ENCODE assay signal across 19 cellular contexts in the genomic region with DNA sequence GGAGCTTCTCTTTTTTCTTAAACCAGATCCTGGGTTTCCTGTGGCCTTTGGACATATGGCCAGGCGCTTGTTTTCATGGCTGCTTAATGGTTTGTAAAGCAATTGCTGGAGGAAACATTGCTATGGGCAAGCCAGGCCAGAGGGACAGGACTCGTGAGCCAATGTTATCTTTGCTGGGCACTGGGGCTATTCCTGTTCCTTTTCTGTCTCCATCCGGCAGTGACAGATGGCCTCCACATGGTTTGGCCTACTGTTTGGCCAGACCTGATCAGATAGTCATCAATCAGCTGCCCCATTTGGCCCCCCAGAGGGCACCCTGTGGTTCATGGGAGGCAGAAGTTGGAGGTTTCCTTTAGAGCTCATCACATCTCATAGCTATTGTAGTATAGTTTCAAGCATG.
DNase-seq lines count a peak whose midpoint lies in the region; ATAC-seq and TF ChIP-seq lines count a peak whose summit lies in the region.
"Had no signal": no experiment of that assay in that cellular context is flagged by ENCODE, and none has a peak within 500 bp of the region (broad histone marks: within the 10 kb centered on the region; RNA-seq: fewer than 3 reads in every experiment).

No MANE protein-coding gene starts in this region.

- H3K27ac ChIP-seq in CD4-positive, alpha-beta memory T cell (ENCODE audit: low read depth, low read length) = no peak overlapping the region
- H3K27ac ChIP-seq: RWPE1, SJSA1 had no signal

- no peaks in the 10 kb centered on the region for H3K36me3 ChIP-seq in CD4-positive, alpha-beta memory T cell (ENCODE audit: insufficient read depth, low read length)
- H3K36me3 ChIP-seq: SJSA1 had no signal

- peaks cover 66% of the 10 kb centered on the region for H3K4me1 Mint-ChIP-seq in nephron progenitor cell
- no peaks in the 10 kb centered on the region for H3K4me1 Mint-ChIP-seq in CD4-positive, alpha-beta memory T cell
- H3K4me1 Mint-ChIP-seq: GM23338, IgD-negative memory B cell had no signal

- H3K9me3 Mint-ChIP-seq in nephron progenitor cell = no peaks in the 10 kb centered on the region
- peaks cover 0 to 3% (median 0%) of the 10 kb centered on the region in 8 donors for H3K9me3 Mint-ChIP-seq in CD4-positive, alpha-beta memory T cell
- H3K9me3 Mint-ChIP-seq: GM23338 had no signal

- H3K27me3 ChIP-seq in CD4-positive, alpha-beta memory T cell (ENCODE audit: insufficient read depth, low read length) = no peaks in the 10 kb centered on the region
- H3K27me3 ChIP-seq: SJSA1 had no signal

- CTCF ChIA-PET in CD4-positive, alpha-beta memory T cell (lab: Charles Lee; ENCODE audit: partially characterized antibody) = interaction anchor here (0.7 to 1.3 kb wide), 2 partner anchors 18 to 158 kb away, joined by 3 read pairs; no protein-coding TSS in a partner anchor

- TF ChIP-seq CTCF in nephron progenitor cell (IDR thresholded peaks at IDR 0.05) = no peak

- no peaks in the 10 kb centered on the region for H3K27me3 Mint-ChIP-seq in nephron progenitor cell (ENCODE audit: low read depth, poor library complexity)
- H3K27me3 Mint-ChIP-seq in CD4-positive, alpha-beta memory T cell = peaks cover 0 to 2% of the 10 kb centered on the region in 2 donors
- H3K27me3 Mint-ChIP-seq: B cell had no signal

- POLR2A ChIA-PET in CD4-positive, alpha-beta memory T cell (lab: Charles Lee; ENCODE audit: partially characterized antibody) = no interaction called here

- H3K27ac Mint-ChIP-seq in nephron progenitor cell = peak overlapping the region; percentile 55
- no peak overlapping the region for H3K27ac Mint-ChIP-seq in CD4-positive, alpha-beta memory T cell
- H3K27ac Mint-ChIP-seq: B cell, GM23338, IgD-negative memory B cell had no signal

- ATAC-seq in SK-N-SH treated with all-trans-retinoic acid at 6 μM for 48 hours (peak; percentile 30; the same call in 1 of the 3 replicates), GM21360 (IDR thresholded peaks at IDR 0.05; ENCODE audit: unreplicated experiment) (no peak)
- ATAC-seq: GM23338 had no signal

- H3K36me3 Mint-ChIP-seq in nephron progenitor cell (ENCODE audit: low read depth) = peaks cover 6% of the 10 kb centered on the region
- H3K36me3 Mint-ChIP-seq in CD4-positive, alpha-beta memory T cell = no peaks in the 10 kb centered on the region
- H3K36me3 Mint-ChIP-seq: IgD-negative memory B cell had no signal

- H3K4me3 Mint-ChIP-seq in nephron progenitor cell = no peak overlapping the region
- no peak overlapping the region for H3K4me3 Mint-ChIP-seq in CD4-positive, alpha-beta memory T cell
- H3K4me3 Mint-ChIP-seq: B cell, GM23338, IgD-negative memory B cell had no signal

- no peaks in the 10 kb centered on the region for H3K4me1 ChIP-seq in CD4-positive, alpha-beta memory T cell (ENCODE audit: insufficient read depth, low read length)

- H3K9me3 ChIP-seq in CD4-positive, alpha-beta memory T cell (ENCODE audit: control insufficient read depth in 1 of 2, low read length in 2 of 2) = no peaks in the 10 kb centered on the region
- H3K9me3 ChIP-seq: SJSA1 had no signal

- no peak overlapping the region for H3K4me3 ChIP-seq in CD4-positive, alpha-beta memory T cell (ENCODE audit: low read length in 2 of 2)
- H3K4me3 ChIP-seq: GM23338, SJSA1 had no signal

- intact Hi-C loops in CD4-positive, alpha-beta memory T cell (cut with micrococcal nuclease) = no loop called here

- peak; percentile 91 for DNase-seq in CMK (ENCODE audit: low read depth)
- peak; percentile 69 for DNase-seq in NCI-H146 (lab: John Stamatoyannopoulos, UW)
- peak; percentile 26 for DNase-seq in nephron progenitor cell
- no peak for DNase-seq in CD4-positive, alpha-beta memory T cell
- no peak for DNase-seq in iPS-NIHi7 (ENCODE audit: extremely low spot score)
- DNase-seq: COR-L47, DMS79, GDM1, NCI-H1417 treated with DMSO at 0.1 percent for 48 hours, NCI-H2081 treated with DMSO at 0.1 percent for 48 hours, NCI-H774, T-helper 1 cell had no signal

TF ChIP-seq in SK-N-SH treated with all-trans-retinoic acid at 6 μM for 48 hours, 23 proteins besides CTCF, POLR2A, EP300 and RAD21:
- peak; percentile 53; the same call in 1 of the 2 replicates for TF ChIP-seq TSHZ2 (CRISPR knock-in tag; IDR thresholded peaks at IDR 0.05)
- TF ChIP-seq ZNF70 (CRISPR knock-in tag; IDR thresholded peaks at IDR 0.05) = no peak; the same call in 1 of the 2 replicates
- TF ChIP-seq RARB (CRISPR knock-in tag; IDR thresholded peaks at IDR 0.05) = no peak
- no peak for TF ChIP-seq ZNF8 (CRISPR knock-in tag; IDR thresholded peaks at IDR 0.05)
- TF ChIP-seq TCF4 (CRISPR knock-in tag; IDR thresholded peaks at IDR 0.05; ENCODE audit: borderline replicate concordance) = peak; percentile 77
- TF ChIP-seq PPARA (CRISPR knock-in tag; IDR thresholded peaks at IDR 0.05; ENCODE audit: borderline replicate concordance) = no peak
- no peak for TF ChIP-seq OSR1 (CRISPR knock-in tag; IDR thresholded peaks at IDR 0.05)
- no peak for TF ChIP-seq POU6F1 (CRISPR knock-in tag; IDR thresholded peaks at IDR 0.05; ENCODE audit: borderline replicate concordance, low read depth)

Comparison
In these comparisons a context has a peak if more than half of its experiments do, and no peak if none do; other contexts are left out.
1. DNase-seq: peak in CMK (single experiment), NCI-H146 (single experiment) and nephron progenitor cell (single experiment); none in CD4-positive, alpha-beta memory T cell (0 of 5) and iPS-NIHi7 (single experiment).